In genomic region chr1:241228339-241228738, GRCh38 we compare ENCODE assay signal across 25 cellular contexts.
"Had no signal": no experiment of that assay in that cellular context is flagged by ENCODE, and none has a peak within 500 bp of the region (broad histone marks: within the 10 kb centered on the region; RNA-seq: fewer than 3 reads in every experiment).

No MANE protein-coding gene starts in this region.

- H3K4me3 ChIP-seq: neural progenitor cell, ovary, psoas muscle, skin epidermis, stomach, thoracic aorta, thyroid gland, tibial nerve, upper lobe of left lung, vagina had no signal

- ATAC-seq: natural killer cell; psoas muscle; right cardiac atrium; sciatic nerve; stimulated activated effector memory CD8-positive, alpha-beta T cell treated with anti-CD3 and anti-CD28 coated beads, Interleukin-12 subunit alpha, Interleukin-12 subunit beta, amount 100 ng/mL, for 72 hours; stimulated activated naive B cell treated with anti-CD40 and anti-IgM and Interleukin-4, amounts not matched to agents 10 μg/mL and 1 μg/mL and 100 μg/mL, for 72 hours had no signal

- H3K27ac ChIP-seq: neural progenitor cell, ovary, parathyroid adenoma, psoas muscle, skin epidermis, stomach, thoracic aorta, thyroid gland, tibial nerve, upper lobe of left lung, vagina had no signal

- H3K9me3 ChIP-seq: ovary, psoas muscle, stomach, thoracic aorta, thyroid gland, tibial nerve, upper lobe of left lung, vagina had no signal

- FAIRE-seq: urothelium cell line had no signal

- H3K36me3 ChIP-seq: neural progenitor cell, ovary, stomach, thoracic aorta, thyroid gland, tibial nerve, upper lobe of left lung, vagina had no signal

- H3K4me1 ChIP-seq: neural progenitor cell, parathyroid adenoma, psoas muscle, thyroid gland, upper lobe of left lung, vagina had no signal

- DNase-seq: natural killer cell; occipital lobe; ovary; posterior cingulate gyrus; psoas muscle; right cardiac atrium; stimulated activated CD4-positive, alpha-beta T cell treated with anti-CD3 and anti-CD28 coated beads, Interleukin-15, amount 100 ng/mL, for 24 hours; stimulated activated CD4-positive, alpha-beta T cell treated with anti-CD3 and anti-CD28 coated beads, Interleukin-2, amount 100 ng/mL, for 24 hours; stimulated activated CD4-positive, alpha-beta T cell treated with anti-CD3 and anti-CD28 coated beads, Interleukin-2, amount 100 ng/mL, for 48 hours; stimulated activated CD4-positive, alpha-beta T cell treated with anti-CD3 and anti-CD28 coated beads, Interleukin-4, amount 100 ng/mL, for 24 hours; stimulated activated naive B cell treated with anti-CD40 and anti-IgM and Interleukin-4, amounts not matched to agents 10 μg/mL and 1 μg/mL and 100 μg/mL, for 72 hours; stimulated activated naive CD4-positive, alpha-beta T cell treated with Interleukin-2 at 50 U/mL for 16 hours; stomach; thyroid gland; trophoblast cell; upper lobe of left lung had no signal
